Comparison of ENCODE assay signal across 1 cellular context in genomic region chr13:80342541-80343371, GRCh38.
TF ChIP-seq lines count a peak whose summit lies in the region.

No MANE protein-coding gene starts in this region.

TF ChIP-seq in IMR-90, 13 proteins besides CTCF, POLR2A, EP300 and RAD21 (continued from another document):
- TF ChIP-seq MAZ (IDR thresholded peaks at IDR 0.05; ENCODE audit: borderline replicate concordance, low read depth, low read length) (0 out of 2 replicates have a peak, but pooled peaks have one; percentile 10), SMC3 (IDR thresholded peaks at IDR 0.05; ENCODE audit: low read depth, low read length) (peak; percentile 66)
TF ChIP-seq in IMR-90: peak in this region for 4.
